ENCODE assay signal across 8 cellular contexts in the genomic region with DNA sequence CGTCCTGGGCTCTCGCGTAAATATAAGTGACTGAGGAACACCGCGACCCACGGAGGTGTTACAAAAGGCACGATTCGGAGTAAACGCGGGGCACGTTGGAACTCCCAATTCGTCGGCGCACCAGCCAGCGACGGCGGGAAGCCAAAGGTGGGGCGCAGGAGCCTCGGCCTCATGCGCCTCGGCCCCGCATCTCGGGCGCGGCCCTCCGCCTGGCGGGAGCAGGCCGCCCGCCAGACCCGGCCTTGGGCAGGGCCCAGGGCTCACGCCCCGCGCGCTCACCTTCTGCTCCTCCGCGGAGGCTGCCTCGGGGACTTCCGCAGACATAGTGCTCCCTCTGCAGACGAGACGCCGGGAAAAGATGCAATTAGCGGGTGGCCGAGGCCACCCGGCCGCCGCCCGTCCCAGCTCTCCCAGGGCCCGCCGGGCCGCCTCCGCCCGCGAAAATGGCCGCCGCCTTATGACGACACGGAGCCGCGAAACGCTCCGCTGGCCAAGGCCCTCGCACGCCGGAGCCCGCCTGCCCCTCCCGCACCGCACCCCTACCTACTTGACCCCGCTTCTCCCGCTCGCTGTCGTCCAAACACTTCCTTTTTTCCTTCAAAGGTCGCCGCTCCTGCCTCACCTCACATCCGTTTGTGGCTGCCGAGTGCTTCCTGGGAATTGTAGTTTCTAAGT. TPM values are rescaled to one million over a fixed set of nuclear protein-coding genes. Genes with fewer than 3 reads are reported as not detected.
DNase-seq lines count a peak whose midpoint lies in the region; TF ChIP-seq lines count a peak whose summit lies in the region.

A gene with protein sequence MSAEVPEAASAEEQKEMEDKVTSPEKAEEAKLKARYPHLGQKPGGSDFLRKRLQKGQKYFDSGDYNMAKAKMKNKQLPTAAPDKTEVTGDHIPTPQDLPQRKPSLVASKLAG (minus strand): TSS at position 462 of the 675 bp plus-strand sequence. CDS start 138 bp downstream, at position 324.

- peak within 1 kb of the TSS; percentile 79 for H2AFZ ChIP-seq in MM.1S (ENCODE audit: low read length)
- H2AFZ ChIP-seq in neuronal stem cell (ENCODE audit: low read length) = peak within 1 kb of the TSS; percentile 87

- no CpG with 5 or more reads among the region's 75 CpGs for WGBS in neuronal stem cell (ENCODE audit: extremely low coverage in 2 of 2, insufficient read length in 2 of 2, insufficient replicate concordance in 1 of 2), 2 donors

- peaks cover 16% of the 10 kb centered on the region for H4K20me1 ChIP-seq in MM.1S (ENCODE audit: insufficient read depth, low read length)

- peak within 1 kb of the TSS; percentile 92 for H3K23ac ChIP-seq in neuronal stem cell (ENCODE audit: low read depth, low read length, poor library complexity)

- no peaks in the 10 kb centered on the region for H3K27me3 ChIP-seq in MM.1S (replicated peaks; ENCODE audit: insufficient read depth, low read length)
- no peaks in the 10 kb centered on the region for H3K27me3 ChIP-seq in SJSA1 (replicated peaks)
- H3K27me3 ChIP-seq in neuronal stem cell (ENCODE audit: control insufficient read depth in 3 of 3, insufficient read depth in 3 of 3, low read depth in 1 of 3, low read length in 3 of 3) = no peaks in the 10 kb centered on the region

- H3K27ac ChIP-seq in MM.1S (ENCODE audit: low read length) (peak within 1 kb of the TSS; percentile 75), SJSA1 (peak within 1 kb of the TSS; percentile 87), neuronal stem cell (replicated peaks; ENCODE audit: low read length) (peak within 1 kb of the TSS; percentile 95), substantia nigra (ENCODE audit: low read depth, low read length, poor library complexity, severe bottlenecking) (peak within 1 kb of the TSS; percentile 67)

- H2BK15ac ChIP-seq in neuronal stem cell (ENCODE audit: low read length) = no peak within 1 kb of the TSS

- H3K9me2 ChIP-seq in MM.1S (replicated peaks; ENCODE audit: insufficient read depth, low read length) = no peaks in the 10 kb centered on the region

- peak within 1 kb of the TSS; percentile 81 for H3K4ac ChIP-seq in neuronal stem cell (ENCODE audit: low read length)

- peak within 1 kb of the TSS; percentile 77 for H3K4me3 ChIP-seq in MM.1S (ENCODE audit: low read length)
- H3K4me3 ChIP-seq in SJSA1 = peak within 1 kb of the TSS; percentile 73
- peak within 1 kb of the TSS; percentile 69 to 92 for H3K4me3 ChIP-seq in neuronal stem cell (ENCODE audit: low read length in 2 of 2)

- H3K18ac ChIP-seq in neuronal stem cell (ENCODE audit: low read length) = peak within 1 kb of the TSS; percentile 98

- peak within 1 kb of the TSS; percentile 31 for H4K91ac ChIP-seq in neuronal stem cell (ENCODE audit: low read depth, low read length, poor library complexity)

- peak within 1 kb of the TSS; percentile 95 for H2AK5ac ChIP-seq in neuronal stem cell (ENCODE audit: low read depth, low read length)

- peaks cover 4% of the 10 kb centered on the region for H3K79me1 ChIP-seq in neuronal stem cell (ENCODE audit: low read depth, low read length)

- H4K8ac ChIP-seq in neuronal stem cell (ENCODE audit: low read depth, low read length) = peak within 1 kb of the TSS; percentile 72

- H3K4me1 ChIP-seq in MM.1S (ENCODE audit: low read length) = peaks cover 11% of the 10 kb centered on the region
- peaks cover 20% of the 10 kb centered on the region for H3K4me1 ChIP-seq in SJSA1 (replicated peaks)
- H3K4me1 ChIP-seq in neuronal stem cell (ENCODE audit: control insufficient read depth in 2 of 2, insufficient read depth in 1 of 2, low read depth in 1 of 2, low read length in 2 of 2) = peaks cover 3% of the 10 kb centered on the region in 2 donors

- H2BK120ac ChIP-seq in neuronal stem cell (ENCODE audit: low read depth, low read length) = peak within 1 kb of the TSS; percentile 82

- H3K4me2 ChIP-seq in MM.1S (ENCODE audit: low read depth, low read length) (peak within 1 kb of the TSS; percentile 89), neuronal stem cell (ENCODE audit: insufficient read depth, low read length, poor library complexity, severe bottlenecking) (peak within 1 kb of the TSS; percentile 64)

- DNase-seq in GF-D8 (lab: John Stamatoyannopoulos, UW) = peak; percentile 58
- peak; percentile 91 for DNase-seq in HCEC 1CT
- DNase-seq in MM.1S = peak; percentile 89
- DNase-seq in SJSA1 (ENCODE audit: low read depth in 1 of 2, low spot score in 2 of 2) = peak; percentile 93 to 96
- peak; percentile 37 to 63 (median 50) for DNase-seq in activated naive CD4-positive, alpha-beta T cell (lab: John Stamatoyannopoulos, UW)
- DNase-seq in foreskin melanocyte = peak; percentile 82
- DNase-seq in neuronal stem cell (ENCODE audit: low spot score) = peak; percentile 90
- peak; percentile 38 to 93 (median 80) for DNase-seq in substantia nigra (lab: John Stamatoyannopoulos, UW)

- H3K14ac ChIP-seq in neuronal stem cell (ENCODE audit: low read length) = peak within 1 kb of the TSS; percentile 75

- no peaks in the 10 kb centered on the region for H3K9me3 ChIP-seq in MM.1S (replicated peaks; ENCODE audit: insufficient read depth, low read length)
- H3K9me3 ChIP-seq in SJSA1 (replicated peaks) = no peaks in the 10 kb centered on the region
- H3K9me3 ChIP-seq in neuronal stem cell (replicated peaks in 1 of 2; ENCODE audit: control insufficient read depth in 2 of 2, insufficient read depth in 1 of 2, low read depth in 1 of 2, low read length in 2 of 2) = peaks cover 0 to 5% of the 10 kb centered on the region in 2 donors

- peak; percentile 25 for TF ChIP-seq CTCF in MM.1S (IDR thresholded peaks at IDR 0.05; ENCODE audit: low read length)

- peaks cover 8% of the 10 kb centered on the region; the same call in 1 of the 2 replicates for H3F3A ChIP-seq in MM.1S (ENCODE audit: insufficient read depth, low read length)

- H2BK5ac ChIP-seq in neuronal stem cell (ENCODE audit: low read length) = peak within 1 kb of the TSS; percentile 91

- H2BK12ac ChIP-seq in neuronal stem cell (ENCODE audit: low read length) = no peak within 1 kb of the TSS

- peaks cover 50% of the 10 kb centered on the region for H3K79me2 ChIP-seq in MM.1S (ENCODE audit: low read length)

- H3K36me3 ChIP-seq in MM.1S (replicated peaks; ENCODE audit: insufficient read depth, low read length) = no peaks in the 10 kb centered on the region
- H3K36me3 ChIP-seq in SJSA1 = peaks cover 24% of the 10 kb centered on the region
- H3K36me3 ChIP-seq in neuronal stem cell (replicated peaks in 1 of 2; ENCODE audit: control insufficient read depth in 2 of 2, insufficient read depth in 2 of 2, low read length in 2 of 2) = peaks cover 0 to 11% of the 10 kb centered on the region in 2 donors

- H3K9ac ChIP-seq in MM.1S (ENCODE audit: low read length) (peak within 1 kb of the TSS; percentile 88), neuronal stem cell (ENCODE audit: low read depth, low read length, poor library complexity) (peak within 1 kb of the TSS; percentile 93)

RNA-seq across cellular contexts. Expression of the gene that starts here (rescaled TPM):
- 159 and 164 TPM in 2 replicates for total RNA-seq in SJSA1 (2014; rRNA removed; shearing (Covaris generic))
- polyA plus RNA-seq in neuronal stem cell (2013, experiment 1 of 2) = 119 TPM
- polyA plus RNA-seq in neuronal stem cell (2013, experiment 2 of 2) = 123 TPM

Comparison
In these comparisons a context has a peak if more than half of its experiments do, and no peak if none do; other contexts are left out.
1. Peak in every context shown above with its lines: DNase-seq, H3K4me3 ChIP-seq and H3K27ac ChIP-seq.